In the genomic region with DNA sequence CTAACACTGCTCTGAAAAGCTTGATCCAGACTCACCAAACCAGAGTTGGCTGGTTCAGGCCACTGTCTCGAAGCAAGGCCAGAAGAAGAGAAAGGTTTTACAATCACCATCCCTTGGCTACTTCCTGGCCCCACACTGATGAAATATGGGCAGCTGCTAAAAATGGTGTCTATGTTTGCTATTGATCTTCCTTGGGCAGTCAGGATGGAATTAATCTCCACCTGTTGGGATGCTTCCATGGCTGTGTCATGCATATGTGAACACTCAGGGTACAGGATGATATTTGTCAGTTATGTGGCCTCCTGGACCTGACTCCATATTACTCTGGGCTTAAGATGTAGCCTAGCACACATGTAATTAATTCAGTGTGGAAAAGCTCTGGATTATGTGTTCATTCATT, we compare ENCODE assay signal across 23 cellular contexts.
"Had no signal": no experiment of that assay in that cellular context is flagged by ENCODE, and none has a peak within 500 bp of the region (broad histone marks: within the 10 kb centered on the region; RNA-seq: fewer than 3 reads in every experiment).

No MANE protein-coding gene starts in this region.

- H3K4me3 Mint-ChIP-seq: activated B cell treated with CpG ODN at 0.5 μM for 24 hours; activated CD4-positive, alpha-beta T cell treated with anti-CD3 and anti-CD28 coated beads for 36 hours; activated naive CD8-positive, alpha-beta T cell treated with anti-CD3 and anti-CD28 coated beads for 36 hours; activated T-cell treated with anti-CD3 and anti-CD28 coated beads, Interleukin-2, amount 50 U/mL, for 24 hours; activated T-helper 17 cell treated with anti-CD3 and anti-CD28 coated beads, Interleukin-2, amount 50 U/mL, for 72 hours; endodermal cell; neural crest cell had no signal

- DNase-seq: activated B cell treated with CpG ODN at 0.5 μM for 24 hours; activated CD4-positive, alpha-beta T cell treated with anti-CD3 and anti-CD28 coated beads, Interleukin-2, amount 50 U/mL, for 4 hours; activated CD8-positive, alpha-beta memory T cell treated with anti-CD3 and anti-CD28 coated beads for 24 hours; activated CD8-positive, alpha-beta memory T cell treated with anti-CD3 and anti-CD28 coated beads, Interleukin-2, amount 50 U/mL, for 4 hours; activated naive CD4-positive, alpha-beta T cell treated with Interleukin-2 at 50 U/mL for 16 hours; activated naive CD8-positive, alpha-beta T cell treated with anti-CD3 and anti-CD28 coated beads for 36 hours; activated T-cell treated with anti-CD3 and anti-CD28 coated beads, Interleukin-2, amount 50 U/mL, for 24 hours; amniotic stem cell; left lung; naive thymus-derived CD4-positive, alpha-beta T cell; stimulated activated CD4-positive, alpha-beta T cell treated with anti-CD3 and anti-CD28 coated beads, Interleukin-2, amount 100 ng/mL, for 48 hours; stimulated activated CD8-positive, alpha-beta memory T cell treated with anti-CD3 and anti-CD28 coated beads, Interleukin-4, amount 100 ng/mL, for 48 hours; T1000 had no signal

- H3K9me3 ChIP-seq: gastroesophageal sphincter, left lung, thoracic aorta, upper lobe of left lung had no signal

- H3K9me3 Mint-ChIP-seq: activated B cell treated with CpG ODN at 0.5 μM for 24 hours; activated naive CD8-positive, alpha-beta T cell treated with anti-CD3 and anti-CD28 coated beads for 36 hours; activated T-helper 17 cell treated with anti-CD3 and anti-CD28 coated beads, Interleukin-2, amount 50 U/mL, for 72 hours; endodermal cell; neural crest cell; stimulated activated naive B cell treated with anti-CD40 and anti-IgM and Interleukin-4, amounts not matched to agents 10 μg/mL and 1 μg/mL and 100 μg/mL, for 72 hours had no signal

- H3K4me1 Mint-ChIP-seq: neural crest cell had no signal

- H3K27me3 Mint-ChIP-seq: activated B cell treated with CpG ODN at 0.5 μM for 24 hours; activated CD4-positive, alpha-beta T cell treated with anti-CD3 and anti-CD28 coated beads for 36 hours; activated naive CD8-positive, alpha-beta T cell treated with anti-CD3 and anti-CD28 coated beads for 36 hours; activated T-cell treated with anti-CD3 and anti-CD28 coated beads, Interleukin-2, amount 50 U/mL, for 24 hours; activated T-helper 17 cell treated with anti-CD3 and anti-CD28 coated beads, Interleukin-2, amount 50 U/mL, for 72 hours; naive thymus-derived CD4-positive, alpha-beta T cell; stimulated activated naive B cell treated with anti-CD40 and anti-IgM and Interleukin-4, amounts not matched to agents 10 μg/mL and 1 μg/mL and 100 μg/mL, for 72 hours had no signal

- H3K36me3 ChIP-seq: gastroesophageal sphincter, left lung, thoracic aorta, upper lobe of left lung had no signal

- ATAC-seq: activated T-helper 17 cell treated with anti-CD3 and anti-CD28 coated beads, Interleukin-2, amount 50 U/mL, for 72 hours; gastroesophageal sphincter; sciatic nerve had no signal

- H3K4me3 ChIP-seq: gastroesophageal sphincter, left lung, smooth muscle cell, thoracic aorta, upper lobe of left lung had no signal

- H3K36me3 Mint-ChIP-seq: stimulated activated naive B cell treated with anti-CD40 and anti-IgM and Interleukin-4, amounts not matched to agents 10 μg/mL and 1 μg/mL and 100 μg/mL, for 72 hours had no signal

- H3K27ac ChIP-seq: gastroesophageal sphincter had no signal

- H3K4me2 ChIP-seq: smooth muscle cell had no signal

- H3K27me3 ChIP-seq: gastroesophageal sphincter, left lung, upper lobe of left lung had no signal

- H3K27ac Mint-ChIP-seq: activated naive CD8-positive, alpha-beta T cell treated with anti-CD3 and anti-CD28 coated beads for 36 hours; activated T-cell treated with anti-CD3 and anti-CD28 coated beads, Interleukin-2, amount 50 U/mL, for 24 hours; activated T-helper 17 cell treated with anti-CD3 and anti-CD28 coated beads, Interleukin-2, amount 50 U/mL, for 72 hours; endodermal cell had no signal
